Comparison of ENCODE assay signal across 8 cellular contexts in genomic region chr2:152611458-152612231, GRCh38.
DNase-seq lines count a peak whose midpoint lies in the region; ATAC-seq lines count a peak whose summit lies in the region.

No MANE protein-coding gene starts in this region.

- intact Hi-C loops in Right ventricle myocardium superior (cut with DNase I) = loop anchor here (10.0 kb wide), 1 partner anchor 267 kb away; no protein-coding TSS in a partner anchor

- peaks cover 2% of the 10 kb centered on the region for H3K36me3 Mint-ChIP-seq in T-helper 1 cell treated with Interleukin-12 subunit alpha and Interleukin-12 subunit beta and Interleukin-4 antibody, amounts not matched to agents 30 μg/mL and 1 μg/mL, for 36 hours (ENCODE audit: low read depth)
- no peaks in the 10 kb centered on the region for H3K36me3 Mint-ChIP-seq in stimulated activated naive CD8-positive, alpha-beta T cell treated with anti-CD3 and anti-CD28 coated beads, Interleukin-15, Interleukin-2, amounts not matched to agents 100 ng/mL and 50 ng/mL, for 24 hours (ENCODE audit: low read depth)

- peak overlapping the region; percentile 31 for H3K27ac Mint-ChIP-seq in T-helper 1 cell treated with Interleukin-12 subunit alpha and Interleukin-12 subunit beta and Interleukin-4 antibody, amounts not matched to agents 30 μg/mL and 1 μg/mL, for 36 hours
- H3K27ac Mint-ChIP-seq in stimulated activated naive CD8-positive, alpha-beta T cell treated with anti-CD3 and anti-CD28 coated beads, Interleukin-15, Interleukin-2, amounts not matched to agents 100 ng/mL and 50 ng/mL, for 24 hours = peak overlapping the region; percentile 26

- peaks cover 21% of the 10 kb centered on the region for H3K4me1 Mint-ChIP-seq in T-helper 1 cell treated with Interleukin-12 subunit alpha and Interleukin-12 subunit beta and Interleukin-4 antibody, amounts not matched to agents 30 μg/mL and 1 μg/mL, for 36 hours (ENCODE audit: low read depth)
- peaks cover 24% of the 10 kb centered on the region for H3K4me1 Mint-ChIP-seq in stimulated activated naive CD8-positive, alpha-beta T cell treated with anti-CD3 and anti-CD28 coated beads, Interleukin-15, Interleukin-2, amounts not matched to agents 100 ng/mL and 50 ng/mL, for 24 hours (ENCODE audit: low read depth)

- ATAC-seq in GM19351 (IDR thresholded peaks at IDR 0.05; ENCODE audit: unreplicated experiment) (peak; percentile 81), HG03196 (IDR thresholded peaks at IDR 0.05; ENCODE audit: unreplicated experiment) (peak; percentile 83), Right ventricle myocardium superior (ENCODE audit: poor library complexity) (peak; percentile 94)

- H3K9me3 Mint-ChIP-seq in T-helper 1 cell treated with Interleukin-12 subunit alpha and Interleukin-12 subunit beta and Interleukin-4 antibody, amounts not matched to agents 30 μg/mL and 1 μg/mL, for 36 hours = no peaks in the 10 kb centered on the region
- no peaks in the 10 kb centered on the region for H3K9me3 Mint-ChIP-seq in stimulated activated naive CD8-positive, alpha-beta T cell treated with anti-CD3 and anti-CD28 coated beads, Interleukin-15, Interleukin-2, amounts not matched to agents 100 ng/mL and 50 ng/mL, for 24 hours

- DNase-seq in AG08396 (ENCODE audit: low spot score) (peak; percentile 28), Right ventricle myocardium superior (peak; percentile 51), foreskin melanocyte (no peak), NCI-H1436 (lab: John Stamatoyannopoulos, UW) (no peak)

- peak overlapping the region; percentile 23 for H3K4me3 Mint-ChIP-seq in T-helper 1 cell treated with Interleukin-12 subunit alpha and Interleukin-12 subunit beta and Interleukin-4 antibody, amounts not matched to agents 30 μg/mL and 1 μg/mL, for 36 hours
- peak overlapping the region; percentile 20 for H3K4me3 Mint-ChIP-seq in stimulated activated naive CD8-positive, alpha-beta T cell treated with anti-CD3 and anti-CD28 coated beads, Interleukin-15, Interleukin-2, amounts not matched to agents 100 ng/mL and 50 ng/mL, for 24 hours

- H3K27me3 Mint-ChIP-seq in T-helper 1 cell treated with Interleukin-12 subunit alpha and Interleukin-12 subunit beta and Interleukin-4 antibody, amounts not matched to agents 30 μg/mL and 1 μg/mL, for 36 hours (ENCODE audit: low read depth) = no peaks in the 10 kb centered on the region
- no peaks in the 10 kb centered on the region for H3K27me3 Mint-ChIP-seq in stimulated activated naive CD8-positive, alpha-beta T cell treated with anti-CD3 and anti-CD28 coated beads, Interleukin-15, Interleukin-2, amounts not matched to agents 100 ng/mL and 50 ng/mL, for 24 hours

Comparison
In these comparisons a context has a peak if more than half of its experiments do, and no peak if none do; other contexts are left out.
1. DNase-seq: peak in AG08396 (single experiment) and Right ventricle myocardium superior (single experiment); none in foreskin melanocyte (single experiment) and NCI-H1436 (single experiment).
2. Peak in every context shown above with its lines, with median percentiles within 50 percentile points of each other: ATAC-seq.